In the genomic region with DNA sequence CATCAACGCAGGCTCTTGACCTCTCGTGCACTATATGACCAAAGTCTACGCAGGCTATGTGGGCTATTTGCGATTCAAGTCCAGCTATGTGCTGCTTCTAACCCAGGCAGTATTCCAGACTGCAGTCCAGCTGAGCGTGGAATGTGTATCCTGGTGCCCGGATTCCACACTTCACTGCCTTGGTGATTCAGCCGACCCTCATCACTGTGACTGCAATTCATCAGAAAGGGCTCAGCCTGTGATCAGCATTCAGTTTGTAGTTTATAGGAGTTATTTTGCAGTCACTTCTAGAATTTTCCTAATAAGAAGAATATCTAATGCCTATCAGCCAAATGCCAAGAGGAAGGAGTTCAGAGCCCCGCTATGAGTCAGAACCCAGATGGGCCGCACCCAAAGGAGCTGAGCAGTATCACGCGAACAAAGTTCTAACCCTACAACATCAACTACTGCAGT, we compare ENCODE assay signal across 11 cellular contexts.
DNase-seq lines count a peak whose midpoint lies in the region; ATAC-seq and TF ChIP-seq lines count a peak whose summit lies in the region.
"Had no signal": no experiment of that assay in that cellular context is flagged by ENCODE, and none has a peak within 500 bp of the region (broad histone marks: within the 10 kb centered on the region; RNA-seq: fewer than 3 reads in every experiment).

No MANE protein-coding gene starts in this region.

- no peaks in the 10 kb centered on the region for H3K27me3 Mint-ChIP-seq in chondrocyte (ENCODE audit: low read depth)
- H3K27me3 Mint-ChIP-seq: activated CD4-positive, alpha-beta T cell treated with anti-CD3 and anti-CD28 coated beads, Interleukin-2, amount 10 ng/mL, durations not matched to agents 7 days and 5 days had no signal

- no peaks in the 10 kb centered on the region for H3K36me3 ChIP-seq in upper lobe of right lung

- no peak overlapping the region for H3K27ac ChIP-seq in upper lobe of right lung

- TF ChIP-seq RAD21 in Ishikawa (IDR thresholded peaks at IDR 0.05; ENCODE audit: low read depth), result no peak

- H3K27ac Mint-ChIP-seq in chondrocyte (ENCODE audit: unreplicated experiment), result peak overlapping the region; percentile 72
- H3K27ac Mint-ChIP-seq: activated CD4-positive, alpha-beta T cell treated with anti-CD3 and anti-CD28 coated beads, Interleukin-2, amount 10 ng/mL, durations not matched to agents 7 days and 5 days; naive B cell; stimulated activated naive CD8-positive, alpha-beta T cell treated with anti-CD3 and anti-CD28 coated beads, Interleukin-15, amount 100 ng/mL, for 72 hours had no signal

- no peaks in the 10 kb centered on the region for H3K27me3 ChIP-seq in upper lobe of right lung

- no peaks in the 10 kb centered on the region for H3K36me3 Mint-ChIP-seq in chondrocyte (ENCODE audit: low read depth)
- H3K36me3 Mint-ChIP-seq: naive B cell had no signal

- TF ChIP-seq CTCF in chondrocyte (IDR thresholded peaks at IDR 0.05), result no peak
- no peak for TF ChIP-seq CTCF in upper lobe of right lung (IDR thresholded peaks at IDR 0.05)

- peak; percentile 57; the same call in 1 of the 2 replicates for TF ChIP-seq EP300 in Ishikawa (IDR thresholded peaks at IDR 0.05; ENCODE audit: borderline replicate concordance)

- no peak overlapping the region for H3K4me3 Mint-ChIP-seq in chondrocyte (ENCODE audit: unreplicated experiment)
- H3K4me3 Mint-ChIP-seq: activated CD4-positive, alpha-beta T cell treated with anti-CD3 and anti-CD28 coated beads, Interleukin-2, amount 10 ng/mL, durations not matched to agents 7 days and 5 days; naive B cell; stimulated activated naive CD8-positive, alpha-beta T cell treated with anti-CD3 and anti-CD28 coated beads, Interleukin-15, amount 100 ng/mL, for 72 hours had no signal

- ATAC-seq in upper lobe of right lung, result no peak
- ATAC-seq in HG03139 (IDR thresholded peaks at IDR 0.05; ENCODE audit: unreplicated experiment), result no peak
- ATAC-seq: stimulated activated naive CD8-positive, alpha-beta T cell treated with anti-CD3 and anti-CD28 coated beads, Interleukin-15, amount 100 ng/mL, for 72 hours had no signal

- DNase-seq in AG08396 (ENCODE audit: low spot score), result peak; percentile 76
- no peak for DNase-seq in chondrocyte (ENCODE audit: low spot score)
- peak; percentile 6 for DNase-seq in midbrain (lab: John Stamatoyannopoulos, UW)
- DNase-seq in upper lobe of right lung, result no peak
- no peak for DNase-seq in activated T-cell treated with anti-CD3 and anti-CD28 coated beads for 4 hours
- DNase-seq in DMS 273 (lab: John Stamatoyannopoulos, UW; ENCODE audit: unreplicated experiment), result no peak
- DNase-seq: activated CD4-positive, alpha-beta T cell treated with anti-CD3 and anti-CD28 coated beads, Interleukin-2, amount 10 ng/mL, durations not matched to agents 7 days and 5 days; naive B cell; stimulated activated naive CD8-positive, alpha-beta T cell treated with anti-CD3 and anti-CD28 coated beads, Interleukin-15, amount 100 ng/mL, for 72 hours had no signal

- H3K9me3 ChIP-seq in upper lobe of right lung, result no peaks in the 10 kb centered on the region

- no peaks in the 10 kb centered on the region for H3K9me3 Mint-ChIP-seq in chondrocyte (ENCODE audit: low read depth)
- H3K9me3 Mint-ChIP-seq: activated CD4-positive, alpha-beta T cell treated with anti-CD3 and anti-CD28 coated beads, Interleukin-2, amount 10 ng/mL, durations not matched to agents 7 days and 5 days; naive B cell; stimulated activated naive CD8-positive, alpha-beta T cell treated with anti-CD3 and anti-CD28 coated beads, Interleukin-15, amount 100 ng/mL, for 72 hours had no signal

- H3K4me3 ChIP-seq in upper lobe of right lung, result no peak overlapping the region

- H3K4me1 ChIP-seq in upper lobe of right lung, result no peaks in the 10 kb centered on the region

- intact Hi-C loops in upper lobe of right lung (cut with DNase I), result no loop called here

- H3K4me1 Mint-ChIP-seq in chondrocyte (ENCODE audit: low read depth), result peaks cover 26% of the 10 kb centered on the region
- H3K4me1 Mint-ChIP-seq: activated CD4-positive, alpha-beta T cell treated with anti-CD3 and anti-CD28 coated beads, Interleukin-2, amount 10 ng/mL, durations not matched to agents 7 days and 5 days; naive B cell; stimulated activated naive CD8-positive, alpha-beta T cell treated with anti-CD3 and anti-CD28 coated beads, Interleukin-15, amount 100 ng/mL, for 72 hours had no signal

TF ChIP-seq in Ishikawa, 13 proteins besides CTCF, POLR2A, EP300 and RAD21:
- TF ChIP-seq TAF1 (IDR thresholded peaks at IDR 0.05; ENCODE audit: low read depth) (no peak), FOXM1 (IDR thresholded peaks at IDR 0.05; ENCODE audit: borderline replicate concordance, low read depth) (no peak), CREB1 (IDR thresholded peaks at IDR 0.05; ENCODE audit: low read depth) (no peak), TEAD4 (IDR thresholded peaks at IDR 0.05) (peak; percentile 92), TCF12 (IDR thresholded peaks at IDR 0.05; ENCODE audit: low read depth) (peak; percentile 60; the same call in 1 of the 2 replicates), NFIC (IDR thresholded peaks at IDR 0.05) (no peak), EGR1 (IDR thresholded peaks at IDR 0.05) (no peak), YY1 (IDR thresholded peaks at IDR 0.05; ENCODE audit: low read depth) (no peak)
- TF ChIP-seq, protein P1, sequence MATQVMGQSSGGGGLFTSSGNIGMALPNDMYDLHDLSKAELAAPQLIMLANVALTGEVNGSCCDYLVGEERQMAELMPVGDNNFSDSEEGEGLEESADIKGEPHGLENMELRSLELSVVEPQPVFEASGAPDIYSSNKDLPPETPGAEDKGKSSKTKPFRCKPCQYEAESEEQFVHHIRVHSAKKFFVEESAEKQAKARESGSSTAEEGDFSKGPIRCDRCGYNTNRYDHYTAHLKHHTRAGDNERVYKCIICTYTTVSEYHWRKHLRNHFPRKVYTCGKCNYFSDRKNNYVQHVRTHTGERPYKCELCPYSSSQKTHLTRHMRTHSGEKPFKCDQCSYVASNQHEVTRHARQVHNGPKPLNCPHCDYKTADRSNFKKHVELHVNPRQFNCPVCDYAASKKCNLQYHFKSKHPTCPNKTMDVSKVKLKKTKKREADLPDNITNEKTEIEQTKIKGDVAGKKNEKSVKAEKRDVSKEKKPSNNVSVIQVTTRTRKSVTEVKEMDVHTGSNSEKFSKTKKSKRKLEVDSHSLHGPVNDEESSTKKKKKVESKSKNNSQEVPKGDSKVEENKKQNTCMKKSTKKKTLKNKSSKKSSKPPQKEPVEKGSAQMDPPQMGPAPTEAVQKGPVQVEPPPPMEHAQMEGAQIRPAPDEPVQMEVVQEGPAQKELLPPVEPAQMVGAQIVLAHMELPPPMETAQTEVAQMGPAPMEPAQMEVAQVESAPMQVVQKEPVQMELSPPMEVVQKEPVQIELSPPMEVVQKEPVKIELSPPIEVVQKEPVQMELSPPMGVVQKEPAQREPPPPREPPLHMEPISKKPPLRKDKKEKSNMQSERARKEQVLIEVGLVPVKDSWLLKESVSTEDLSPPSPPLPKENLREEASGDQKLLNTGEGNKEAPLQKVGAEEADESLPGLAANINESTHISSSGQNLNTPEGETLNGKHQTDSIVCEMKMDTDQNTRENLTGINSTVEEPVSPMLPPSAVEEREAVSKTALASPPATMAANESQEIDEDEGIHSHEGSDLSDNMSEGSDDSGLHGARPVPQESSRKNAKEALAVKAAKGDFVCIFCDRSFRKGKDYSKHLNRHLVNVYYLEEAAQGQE (IDR thresholded peaks at IDR 0.05; ENCODE audit: low read depth), result no peak
- TF ChIP-seq, protein P2, sequence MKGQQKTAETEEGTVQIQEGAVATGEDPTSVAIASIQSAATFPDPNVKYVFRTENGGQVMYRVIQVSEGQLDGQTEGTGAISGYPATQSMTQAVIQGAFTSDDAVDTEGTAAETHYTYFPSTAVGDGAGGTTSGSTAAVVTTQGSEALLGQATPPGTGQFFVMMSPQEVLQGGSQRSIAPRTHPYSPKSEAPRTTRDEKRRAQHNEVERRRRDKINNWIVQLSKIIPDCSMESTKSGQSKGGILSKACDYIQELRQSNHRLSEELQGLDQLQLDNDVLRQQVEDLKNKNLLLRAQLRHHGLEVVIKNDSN (IDR thresholded peaks at IDR 0.05), result peak; percentile 70
- TF ChIP-seq, protein P3, sequence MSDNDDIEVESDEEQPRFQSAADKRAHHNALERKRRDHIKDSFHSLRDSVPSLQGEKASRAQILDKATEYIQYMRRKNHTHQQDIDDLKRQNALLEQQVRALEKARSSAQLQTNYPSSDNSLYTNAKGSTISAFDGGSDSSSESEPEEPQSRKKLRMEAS (IDR thresholded peaks at IDR 0.05), result no peak

Comparison
In these comparisons a context has a peak if more than half of its experiments do, and no peak if none do; other contexts are left out.
1. DNase-seq: peak in AG08396 (single experiment) and midbrain (single experiment); none in chondrocyte (single experiment), upper lobe of right lung (single experiment), activated T-cell treated with anti-CD3 and anti-CD28 coated beads for 4 hours (single experiment) and DMS 273 (single experiment).